ENCODE assay signal across 25 cellular contexts in the genomic region with DNA sequence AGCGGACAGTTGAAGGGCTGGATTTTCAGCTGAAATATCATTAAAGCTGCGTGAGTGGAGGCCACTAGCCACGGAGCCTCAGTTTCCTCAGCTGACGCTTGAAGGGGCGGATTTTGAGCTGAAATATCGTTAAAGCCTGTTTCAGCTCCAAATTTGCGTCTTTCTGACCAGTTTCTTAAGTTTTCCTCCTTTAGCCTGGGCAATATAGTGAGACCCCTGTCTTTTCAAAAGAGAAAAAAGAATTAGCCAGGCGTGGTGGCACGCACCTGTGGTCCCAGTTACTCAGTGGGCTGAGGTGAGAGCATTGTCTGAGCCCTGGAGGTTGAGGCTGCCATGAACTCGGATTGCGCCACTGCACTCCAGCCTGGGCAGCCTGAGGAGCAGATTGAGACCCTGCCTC.
"Had no signal": no experiment of that assay in that cellular context is flagged by ENCODE, and none has a peak within 500 bp of the region (broad histone marks: within the 10 kb centered on the region; RNA-seq: fewer than 3 reads in every experiment).

No MANE protein-coding gene starts in this region.

- H3K27ac ChIP-seq: brain microvascular endothelial cell, neural progenitor cell, right atrium auricular region, testis had no signal

- H3K4me3 ChIP-seq: gastroesophageal sphincter, neural progenitor cell, right atrium auricular region, testis, upper lobe of left lung had no signal

- H3K4me3 Mint-ChIP-seq: activated CD4-positive, alpha-beta memory T cell treated with anti-CD3 and anti-CD28 coated beads, Interleukin-2, amount 10 ng/mL, durations not matched to agents 7 days and 5 days; activated CD4-positive, alpha-beta T cell treated with anti-CD3 and anti-CD28 coated beads, Interleukin-2, amount 10 ng/mL, durations not matched to agents 7 days and 5 days; activated T-cell treated with anti-CD3 and anti-CD28 coated beads, Interleukin-2, amount 50 U/mL, for 4 hours; memory B cell; T-helper 1 cell treated with Interleukin-12 subunit alpha and Interleukin-12 subunit beta and Interleukin-4 antibody, amounts not matched to agents 30 μg/mL and 1 μg/mL, for 36 hours had no signal

- H3K4me2 ChIP-seq: neural progenitor cell had no signal

- DNase-seq: activated CD4-positive, alpha-beta memory T cell treated with anti-CD3 and anti-CD28 coated beads, Interleukin-2, amount 10 ng/mL, durations not matched to agents 7 days and 5 days; activated CD4-positive, alpha-beta T cell treated with anti-CD3 and anti-CD28 coated beads for 1 hour; activated CD4-positive, alpha-beta T cell treated with anti-CD3 and anti-CD28 coated beads, Interleukin-2, amount 10 ng/mL, durations not matched to agents 7 days and 5 days; activated CD8-positive, alpha-beta memory T cell treated with anti-CD3 and anti-CD28 coated beads, Interleukin-2, amount 50 U/mL, for 48 hours; activated gamma-delta T cell treated with Interleukin-2 at 50 U/mL for 16 hours; activated naive CD4-positive, alpha-beta T cell treated with anti-CD3 and anti-CD28 coated beads, Interleukin-2, amount 50 U/mL, for 16 hours; activated T-cell treated with anti-CD3 and anti-CD28 coated beads, Interleukin-2, amount 50 U/mL, for 4 hours; amniotic stem cell; brain microvascular endothelial cell; hippocampal formation; midbrain; naive thymus-derived CD4-positive, alpha-beta T cell; occipital lobe; stimulated activated naive CD4-positive, alpha-beta T cell treated with Interleukin-2 at 50 U/mL for 16 hours; T1000; testis; upper lobe of left lung had no signal

- H3K27me3 ChIP-seq: brain microvascular endothelial cell, gastroesophageal sphincter, neural progenitor cell, right atrium auricular region, testis, upper lobe of left lung had no signal

- H2AFZ ChIP-seq: neural progenitor cell had no signal

- H3K36me3 ChIP-seq: gastroesophageal sphincter, neural progenitor cell, right atrium auricular region, upper lobe of left lung had no signal

- H3K9ac ChIP-seq: neural progenitor cell had no signal

- H3K27me3 Mint-ChIP-seq: activated CD4-positive, alpha-beta memory T cell treated with anti-CD3 and anti-CD28 coated beads, Interleukin-2, amount 10 ng/mL, durations not matched to agents 7 days and 5 days; activated CD4-positive, alpha-beta T cell treated with anti-CD3 and anti-CD28 coated beads, Interleukin-2, amount 10 ng/mL, durations not matched to agents 7 days and 5 days; activated T-helper 17 cell treated with anti-CD3 and anti-CD28 coated beads, Interleukin-2, amount 50 U/mL, for 72 hours; memory B cell; naive thymus-derived CD4-positive, alpha-beta T cell had no signal

- H3K9me3 Mint-ChIP-seq: activated CD4-positive, alpha-beta memory T cell treated with anti-CD3 and anti-CD28 coated beads, Interleukin-2, amount 10 ng/mL, durations not matched to agents 7 days and 5 days; activated CD4-positive, alpha-beta T cell treated with anti-CD3 and anti-CD28 coated beads, Interleukin-2, amount 10 ng/mL, durations not matched to agents 7 days and 5 days; activated T-cell treated with anti-CD3 and anti-CD28 coated beads, Interleukin-2, amount 50 U/mL, for 4 hours; activated T-helper 17 cell treated with anti-CD3 and anti-CD28 coated beads, Interleukin-2, amount 50 U/mL, for 72 hours; memory B cell; naive thymus-derived CD4-positive, alpha-beta T cell; neural progenitor cell; T-helper 1 cell treated with Interleukin-12 subunit alpha and Interleukin-12 subunit beta and Interleukin-4 antibody, amounts not matched to agents 30 μg/mL and 1 μg/mL, for 36 hours had no signal

- FAIRE-seq: astrocyte, kidney had no signal

- H3K9me3 ChIP-seq: gastroesophageal sphincter, right atrium auricular region, testis, upper lobe of left lung had no signal

- ATAC-seq: activated T-cell treated with anti-CD3 and anti-CD28 coated beads, Interleukin-2, amount 50 U/mL, for 4 hours; activated T-helper 17 cell treated with anti-CD3 and anti-CD28 coated beads, Interleukin-2, amount 50 U/mL, for 72 hours; gastroesophageal sphincter; naive thymus-derived CD4-positive, alpha-beta T cell had no signal

- H3K27ac Mint-ChIP-seq: activated CD4-positive, alpha-beta memory T cell treated with anti-CD3 and anti-CD28 coated beads, Interleukin-2, amount 10 ng/mL, durations not matched to agents 7 days and 5 days; activated CD4-positive, alpha-beta T cell treated with anti-CD3 and anti-CD28 coated beads, Interleukin-2, amount 10 ng/mL, durations not matched to agents 7 days and 5 days; memory B cell; neural progenitor cell; T-helper 1 cell treated with Interleukin-12 subunit alpha and Interleukin-12 subunit beta and Interleukin-4 antibody, amounts not matched to agents 30 μg/mL and 1 μg/mL, for 36 hours had no signal
